In genomic region chr11:119615879-119616190, GRCh38 we compare ENCODE assay signal across 16 cellular contexts.
A peak's percentile ranks its signal among the peaks of the same experiment; 100 is the strongest.
DNase-seq lines count a peak whose midpoint lies in the region; ATAC-seq, FAIRE-seq and TF ChIP-seq lines count a peak whose summit lies in the region.
"Had no signal": no experiment of that assay in that cellular context is flagged by ENCODE, and none has a peak within 500 bp of the region (broad histone marks: within the 10 kb centered on the region; RNA-seq: fewer than 3 reads in every experiment).

No MANE protein-coding gene starts in this region.

- CTCF ChIA-PET in PC-3 (lab: Charles Lee) = no interaction called here

- H3K9me3 Mint-ChIP-seq in endodermal cell = no peaks in the 10 kb centered on the region
- no peaks in the 10 kb centered on the region for H3K9me3 Mint-ChIP-seq in nephron progenitor cell
- H3K9me3 Mint-ChIP-seq: activated CD4-positive, alpha-beta memory T cell treated with anti-CD3 and anti-CD28 coated beads, Interleukin-2, amount 10 ng/mL, durations not matched to agents 7 days and 5 days; natural killer cell treated with Interleukin-12 subunit alpha and Interleukin-12 subunit beta and Interleukin-15 and Interleukin-18, amount 100 ng/mL, for 72 hours had no signal

- H3K27ac Mint-ChIP-seq in endodermal cell (peak overlapping the region; percentile 60), nephron progenitor cell (no peak overlapping the region)
- H3K27ac Mint-ChIP-seq: activated CD4-positive, alpha-beta memory T cell treated with anti-CD3 and anti-CD28 coated beads, Interleukin-2, amount 10 ng/mL, durations not matched to agents 7 days and 5 days; natural killer cell treated with Interleukin-12 subunit alpha and Interleukin-12 subunit beta and Interleukin-15 and Interleukin-18, amount 100 ng/mL, for 72 hours had no signal

- no peaks in the 10 kb centered on the region for H3K9me2 ChIP-seq in PC-3 (replicated peaks; ENCODE audit: low read length)

- intact Hi-C loops in PC-3 (cut with micrococcal nuclease) = loop anchor here (2.0 to 5.0 kb wide), 2 partner anchors 21 to 134 kb away; no protein-coding TSS in a partner anchor

- H3K9me3 ChIP-seq in PC-3 (ENCODE audit: low read length) = no peaks in the 10 kb centered on the region
- no peaks in the 10 kb centered on the region for H3K9me3 ChIP-seq in endodermal cell (ENCODE audit: control insufficient read depth, low read length)
- H3K9me3 ChIP-seq: sigmoid colon, testis had no signal

- peak; percentile 35 for DNase-seq in H54 (ENCODE audit: insufficient read length, low spot score)
- DNase-seq in PC-3 = no peak
- DNase-seq in endodermal cell = no peak
- DNase-seq in ecto neural progenitor cell (ENCODE audit: low spot score) = no peak
- DNase-seq in NCI-H510A treated with DMSO at 0.1 percent for 48 hours (lab: John Stamatoyannopoulos, UW) = no peak
- no peak for DNase-seq in nephron progenitor cell
- DNase-seq: activated CD4-positive, alpha-beta memory T cell treated with anti-CD3 and anti-CD28 coated beads, Interleukin-2, amount 10 ng/mL, durations not matched to agents 7 days and 5 days; head of caudate nucleus; left colon; NCI-H2081; sigmoid colon; testis had no signal

- no peak overlapping the region for H3K4me3 Mint-ChIP-seq in endodermal cell
- no peak overlapping the region for H3K4me3 Mint-ChIP-seq in nephron progenitor cell
- H3K4me3 Mint-ChIP-seq: activated CD4-positive, alpha-beta memory T cell treated with anti-CD3 and anti-CD28 coated beads, Interleukin-2, amount 10 ng/mL, durations not matched to agents 7 days and 5 days; natural killer cell treated with Interleukin-12 subunit alpha and Interleukin-12 subunit beta and Interleukin-15 and Interleukin-18, amount 100 ng/mL, for 72 hours had no signal

- H3K9ac ChIP-seq in PC-3 (ENCODE audit: low read length) = peak overlapping the region; percentile 22
- no peak overlapping the region for H3K9ac ChIP-seq in endodermal cell (ENCODE audit: extremely low read depth, low read length, poor library complexity, severe bottlenecking)

- H3K27ac ChIP-seq in PC-3 (ENCODE audit: low read length) = peak overlapping the region; percentile 85
- no peak overlapping the region for H3K27ac ChIP-seq in endodermal cell (ENCODE audit: low read depth, low read length)
- H3K27ac ChIP-seq in skin epidermis = peak overlapping the region in 11 of 21 experiments; percentile 0 to 62 (median 34)
- H3K27ac ChIP-seq: sigmoid colon, testis had no signal

- H3K79me2 ChIP-seq in PC-3 (ENCODE audit: low read length) = no peaks in the 10 kb centered on the region

- TF ChIP-seq POLR2A in H54 (IDR thresholded peaks at IDR 0.05; ENCODE audit: low read depth, low read length) = no peak

- H2AFZ ChIP-seq in PC-3 (ENCODE audit: low read length) = peak overlapping the region; percentile 17

- H3K27me3 Mint-ChIP-seq in endodermal cell (ENCODE audit: insufficient read depth) = peaks cover 9% of the 10 kb centered on the region
- H3K27me3 Mint-ChIP-seq in nephron progenitor cell (ENCODE audit: low read depth, poor library complexity) = peaks cover 11% of the 10 kb centered on the region

- H3K4me1 Mint-ChIP-seq in endodermal cell (peaks cover 57% of the 10 kb centered on the region), nephron progenitor cell (peaks cover 25% of the 10 kb centered on the region)

- no peaks in the 10 kb centered on the region for H4K20me1 ChIP-seq in PC-3 (ENCODE audit: low read length)

- no peak for TF ChIP-seq CTCF in PC-3 (conservative IDR thresholded peaks at IDR 0.05; ENCODE audit: low read depth, low read length)
- no peak for TF ChIP-seq CTCF in endodermal cell (conservative IDR thresholded peaks at IDR 0.05)
- no peak for TF ChIP-seq CTCF in nephron progenitor cell (IDR thresholded peaks at IDR 0.05)

- H3K4me1 ChIP-seq in PC-3 (ENCODE audit: insufficient read depth, low read length) = peaks cover 27% of the 10 kb centered on the region
- H3K4me1 ChIP-seq in endodermal cell (ENCODE audit: control insufficient read depth, insufficient read depth, low read length) = peaks cover 30% of the 10 kb centered on the region
- H3K4me1 ChIP-seq: sigmoid colon, testis had no signal

- no TSS peak for BruUV-seq in PC-3 (replicated peaks; lab: Mats Ljungman, UMichigan)

- H3K36me3 ChIP-seq in PC-3 (ENCODE audit: low read depth, low read length) = no peaks in the 10 kb centered on the region
- no peaks in the 10 kb centered on the region for H3K36me3 ChIP-seq in endodermal cell (ENCODE audit: control insufficient read depth, insufficient read depth, low read length)
- H3K36me3 ChIP-seq: sigmoid colon had no signal

- H3K36me3 Mint-ChIP-seq in endodermal cell (ENCODE audit: low read depth) = no peaks in the 10 kb centered on the region
- H3K36me3 Mint-ChIP-seq in nephron progenitor cell (ENCODE audit: low read depth) = no peaks in the 10 kb centered on the region
- H3K36me3 Mint-ChIP-seq: natural killer cell treated with Interleukin-12 subunit alpha and Interleukin-12 subunit beta and Interleukin-15 and Interleukin-18, amount 100 ng/mL, for 72 hours had no signal

- peak overlapping the region; percentile 39 for H3K4me2 ChIP-seq in PC-3 (ENCODE audit: low read length)

- no peaks in the 10 kb centered on the region for H3K27me3 ChIP-seq in PC-3 (ENCODE audit: low read length)
- H3K27me3 ChIP-seq in endodermal cell (ENCODE audit: control insufficient read depth, insufficient read depth, low read length, poor library complexity, severe bottlenecking) = no peaks in the 10 kb centered on the region
- H3K27me3 ChIP-seq: sigmoid colon, testis had no signal

- H3F3A ChIP-seq in PC-3 (ENCODE audit: low read length, unreplicated experiment) = no peaks in the 10 kb centered on the region

- FAIRE-seq in H54 (lab: Jason Lieb, UNC) = no peak
- FAIRE-seq: endometrium had no signal

- ATAC-seq in PC-3 (peak; percentile 74), HG03460 (IDR thresholded peaks at IDR 0.05; ENCODE audit: unreplicated experiment) (no peak)
- ATAC-seq: natural killer cell treated with Interleukin-12 subunit alpha and Interleukin-12 subunit beta and Interleukin-15 and Interleukin-18, amount 100 ng/mL, for 72 hours had no signal

- POLR2A ChIA-PET in PC-3 (lab: Charles Lee; ENCODE audit: unreplicated experiment) = no interaction called here

- H3K4me3 ChIP-seq in PC-3 (ENCODE audit: low read length) (no peak overlapping the region), endodermal cell (ENCODE audit: low read length) (no peak overlapping the region), skin epidermis (no peak overlapping the region)
- H3K4me3 ChIP-seq: sigmoid colon, testis had no signal
